In the genomic region with DNA sequence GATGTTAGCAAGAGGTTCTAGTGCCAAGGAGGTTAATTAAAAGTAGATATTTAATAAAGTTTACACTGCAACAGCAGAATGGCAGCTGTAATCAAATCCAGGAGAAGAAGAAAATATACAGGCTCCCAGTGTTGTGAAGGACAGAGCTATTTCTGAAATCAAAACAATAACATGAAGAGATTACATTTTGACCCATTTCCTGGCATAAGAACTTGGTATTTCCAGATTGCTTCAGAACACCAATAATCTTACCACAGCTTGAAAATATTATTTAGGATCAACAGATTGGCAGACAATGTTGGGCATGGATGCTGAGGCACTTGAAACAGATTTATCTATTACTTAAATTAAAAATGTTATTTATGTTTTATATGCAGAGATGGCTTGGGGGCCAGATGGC, we compare ENCODE assay signal across 21 cellular contexts.
A peak's percentile ranks its signal among the peaks of the same experiment; 100 is the strongest.
DNase-seq lines count a peak whose midpoint lies in the region; ATAC-seq, FAIRE-seq and TF ChIP-seq lines count a peak whose summit lies in the region.
"Had no signal": no experiment of that assay in that cellular context is flagged by ENCODE, and none has a peak within 500 bp of the region (broad histone marks: within the 10 kb centered on the region; RNA-seq: fewer than 3 reads in every experiment).

No MANE protein-coding gene starts in this region.

- H3K79me1 ChIP-seq in IMR-90 (ENCODE audit: low read depth in 1 of 2, low read length in 2 of 2): 0 out of 4 replicates have a peak, but pooled peaks cover 3 to 4% of the 10 kb centered on the region in 2 experiments

- no peak for ATAC-seq in A549
- no peak for ATAC-seq in IMR-90 (ENCODE audit: low read depth)
- no peak for ATAC-seq in GM19035 (IDR thresholded peaks at IDR 0.05; ENCODE audit: unreplicated experiment)
- ATAC-seq in Right ventricle myocardium inferior: no peak
- ATAC-seq in omental fat pad (ENCODE audit: low FRiP score): no peak

- H3K27ac ChIP-seq in A549 (no peak overlapping the region), IMR-90 (ENCODE audit: insufficient read depth, low read length) (peak overlapping the region; percentile 93; the same call in 1 of the 2 replicates)
- H3K27ac ChIP-seq: HL-60 had no signal

- in situ Hi-C loops in IMR-90 (cut with MboI; ENCODE audit: low sequenced_read_pairs): loop anchor here (10.0 kb wide), 1 partner anchor 150 kb away; no protein-coding TSS in a partner anchor
- in situ Hi-C loops in G401 (cut with HindIII; ENCODE audit: low sequenced_read_pairs): no loop called here

- no peak overlapping the region for H2AFZ ChIP-seq in IMR-90 (replicated peaks; ENCODE audit: low read length, poor library complexity)

- H3K9me3 ChIP-seq in A549: peaks cover 5% of the 10 kb centered on the region; the same call in 2 of the 3 replicates
- H3K9me3 ChIP-seq in IMR-90 (ENCODE audit: control insufficient read depth, insufficient read depth, low read length): no peaks in the 10 kb centered on the region

- peak overlapping the region; percentile 91; the same call in 1 of the 2 replicates for H2BK20ac ChIP-seq in IMR-90 (ENCODE audit: low read depth, low read length)

- H4K20me1 ChIP-seq in IMR-90 (ENCODE audit: insufficient read depth, low read length): no peaks in the 10 kb centered on the region

- H2AK5ac ChIP-seq in IMR-90 (ENCODE audit: low read depth, low read length): no peak overlapping the region

- no peak for TF ChIP-seq CTCF in A549 (IDR thresholded peaks at IDR 0.05)
- no peak for TF ChIP-seq CTCF in IMR-90 (conservative IDR thresholded peaks at IDR 0.05; ENCODE audit: low read depth, low read length)
- no peak for TF ChIP-seq CTCF in cardiac fibroblast (IDR thresholded peaks at IDR 0.05; ENCODE audit: low read depth, low read length)
- no peak for TF ChIP-seq CTCF in fibroblast of the aortic adventitia (IDR thresholded peaks at IDR 0.05; ENCODE audit: insufficient read depth, low read length)
- TF ChIP-seq CTCF in omental fat pad (IDR thresholded peaks at IDR 0.05): no peak

- peak overlapping the region; percentile 93 for H2BK5ac ChIP-seq in IMR-90 (ENCODE audit: low read depth, low read length, poor library complexity, severe bottlenecking)

- peak overlapping the region; percentile 91 for H2BK120ac ChIP-seq in IMR-90 (ENCODE audit: low read depth, low read length)

- intact Hi-C loops in IMR-90 (cut with micrococcal nuclease) (no loop called here), Right ventricle myocardium inferior (cut with DNase I) (no loop called here)

- no peak for TF ChIP-seq RAD21 in A549 (conservative IDR thresholded peaks at IDR 0.05 in 1 of 2, IDR thresholded peaks at IDR 0.05 in 1 of 2)
- no peak for TF ChIP-seq RAD21 in IMR-90 (IDR thresholded peaks at IDR 0.05; ENCODE audit: low read length)

- DNase-seq in A549 (ENCODE audit: low read depth in 1 of 2, low spot score in 1 of 2) (no peak), IMR-90 (no peak), cardiac fibroblast (ENCODE audit: low read depth in 2 of 2) (peak; percentile 29 to 41), fibroblast of the aortic adventitia (ENCODE audit: low read depth) (peak; percentile 57), Right ventricle myocardium inferior (ENCODE audit: missing footprints) (no peak), omental fat pad (ENCODE audit: low spot score) (no peak), G401 (ENCODE audit: low spot score) (no peak)
- DNase-seq: C1 segment of cervical spinal cord, DND-41, GDM1, H9, Karpas-422, MM.1S, NCI-H1105, NCI-H2081, NCI-H774, Right ventricle myocardium superior had no signal

- peak overlapping the region; percentile 80; the same call in 1 of the 2 replicates for H3K56ac ChIP-seq in IMR-90 (ENCODE audit: extremely low read depth, insufficient read depth, low read length)

- H4K5ac ChIP-seq in IMR-90 (ENCODE audit: low read depth, low read length): peak overlapping the region; percentile 100; the same call in 1 of the 2 replicates

- peak overlapping the region; percentile 100 for H3K18ac ChIP-seq in IMR-90 (ENCODE audit: low read depth, low read length)

- no peaks in the 10 kb centered on the region; the same call in 1 of the 2 replicates for H3K9me1 ChIP-seq in IMR-90 (ENCODE audit: insufficient read depth, low read length)

- dilution Hi-C loops in IMR-90 (cut with HindIII; ENCODE audit: low sequenced_read_pairs, unreplicated experiment): no loop called here

- CTCF ChIA-PET in A549 (lab: Yijun Ruan, JAX) (interaction anchor here (2.7 kb wide), 1 partner anchor 1623 kb away, joined by 6 read pairs; no protein-coding TSS in a partner anchor), IMR-90 (lab: Yijun Ruan, JAX) (no interaction called here)

- peak overlapping the region; percentile 99 for H4K91ac ChIP-seq in IMR-90 (ENCODE audit: insufficient read depth, low read depth, low read length)

- peak overlapping the region; percentile 99; the same call in 2 of the 3 replicates for H2BK15ac ChIP-seq in IMR-90 (ENCODE audit: low read depth, low read length)

- peak overlapping the region; percentile 91 to 94 for H4K8ac ChIP-seq in IMR-90 (ENCODE audit: low read depth in 2 of 2, low read length in 2 of 2)

- POLR2A ChIA-PET in A549 (lab: Yijun Ruan, JAX) (no interaction called here), IMR-90 (lab: Charles Lee; ENCODE audit: unreplicated experiment) (no interaction called here)

- no peaks in the 10 kb centered on the region for H3K27me3 ChIP-seq in IMR-90 (ENCODE audit: control insufficient read depth, insufficient read depth, low read length)

- peak overlapping the region; percentile 88; the same call in 1 of the 2 replicates for H3K23ac ChIP-seq in IMR-90 (ENCODE audit: low read depth, low read length)

- peak overlapping the region; percentile 87; the same call in 1 of the 2 replicates for H3K14ac ChIP-seq in IMR-90 (replicated peaks; ENCODE audit: low read depth, low read length)

- H3K4me2 ChIP-seq in A549 (no peak overlapping the region), IMR-90 (ENCODE audit: low read depth, low read length) (no peak overlapping the region)

- no peak overlapping the region for H3K4me3 ChIP-seq in A549
- no peak overlapping the region for H3K4me3 ChIP-seq in IMR-90 (ENCODE audit: insufficient read depth, low read depth, low read length)
- H3K4me3 ChIP-seq in cardiac fibroblast (replicated peaks in 1 of 2; ENCODE audit: low read depth in 2 of 2, low read length in 2 of 2): no peak overlapping the region
- H3K4me3 ChIP-seq in fibroblast of the aortic adventitia (ENCODE audit: low read depth, low read length): no peak overlapping the region

- H3K4me1 ChIP-seq in A549 (peaks cover 16% of the 10 kb centered on the region), IMR-90 (ENCODE audit: control insufficient read depth, insufficient read depth, low read length) (peaks cover 20% of the 10 kb centered on the region)

- H3K36me3 ChIP-seq in IMR-90 (ENCODE audit: control insufficient read depth, insufficient read depth, low read length): no peaks in the 10 kb centered on the region; the same call in 1 of the 2 replicates

- FAIRE-seq in A549 (lab: Jason Lieb, UNC): peak; percentile 39
- FAIRE-seq: A204.1, RCC 7860 had no signal

- H3K9ac ChIP-seq in IMR-90 (ENCODE audit: low read depth, low read length): peak overlapping the region; percentile 83; the same call in 1 of the 2 replicates

- TF ChIP-seq POLR2A in A549 (IDR thresholded peaks at IDR 0.05; ENCODE audit: low read length): no peak
- TF ChIP-seq POLR2A in IMR-90 (IDR thresholded peaks at IDR 0.05; ENCODE audit: low read depth, low read length): no peak

- no peak overlapping the region for H2AK9ac ChIP-seq in IMR-90 (replicated peaks; ENCODE audit: low read depth, low read length, poor library complexity)

- peak overlapping the region; percentile 77; the same call in 1 of the 2 replicates for H3K4ac ChIP-seq in IMR-90 (ENCODE audit: low read depth, low read length)

- no peak for TF ChIP-seq EP300 in A549 (IDR thresholded peaks at IDR 0.05)

- no TSS peak for BruUV-seq in IMR-90 (replicated peaks; lab: Mats Ljungman, UMichigan)

TF ChIP-seq in A549, 52 proteins besides CTCF, POLR2A, EP300 and RAD21 (continues in another document):
- no peak for TF ChIP-seq HEYL (CRISPR knock-in tag; IDR thresholded peaks at IDR 0.05)
- TF ChIP-seq FOSL2 (IDR thresholded peaks at IDR 0.05): no peak
- no peak for TF ChIP-seq FOSL2 (CRISPR knock-in tag; IDR thresholded peaks at IDR 0.05)
- no peak for TF ChIP-seq ZNF302 (CRISPR knock-in tag; IDR thresholded peaks at IDR 0.05)
- TF ChIP-seq HOXB5 (CRISPR knock-in tag; IDR thresholded peaks at IDR 0.05): no peak
- TF ChIP-seq MAZ (IDR thresholded peaks at IDR 0.05; ENCODE audit: borderline replicate concordance, low read depth, low read length): no peak
- no peak for TF ChIP-seq RARB (CRISPR knock-in tag; IDR thresholded peaks at IDR 0.05)

TF ChIP-seq in IMR-90, 13 proteins besides CTCF, POLR2A, EP300 and RAD21 (continues in another document):
- no peak for TF ChIP-seq BHLHE40 (IDR thresholded peaks at IDR 0.05; ENCODE audit: low read depth, low read length)
- TF ChIP-seq NFE2L2 (IDR thresholded peaks at IDR 0.05; ENCODE audit: low read depth, low read length): no peak
- no peak for TF ChIP-seq MAFK (IDR thresholded peaks at IDR 0.05; ENCODE audit: low read depth, low read length)
- no peak for TF ChIP-seq FOS (IDR thresholded peaks at IDR 0.05; ENCODE audit: low read depth, low read length)
- TF ChIP-seq, protein P1, sequence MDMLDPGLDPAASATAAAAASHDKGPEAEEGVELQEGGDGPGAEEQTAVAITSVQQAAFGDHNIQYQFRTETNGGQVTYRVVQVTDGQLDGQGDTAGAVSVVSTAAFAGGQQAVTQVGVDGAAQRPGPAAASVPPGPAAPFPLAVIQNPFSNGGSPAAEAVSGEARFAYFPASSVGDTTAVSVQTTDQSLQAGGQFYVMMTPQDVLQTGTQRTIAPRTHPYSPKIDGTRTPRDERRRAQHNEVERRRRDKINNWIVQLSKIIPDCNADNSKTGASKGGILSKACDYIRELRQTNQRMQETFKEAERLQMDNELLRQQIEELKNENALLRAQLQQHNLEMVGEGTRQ (IDR thresholded peaks at IDR 0.05; ENCODE audit: low read depth, low read length): no peak
- TF ChIP-seq, protein P2, sequence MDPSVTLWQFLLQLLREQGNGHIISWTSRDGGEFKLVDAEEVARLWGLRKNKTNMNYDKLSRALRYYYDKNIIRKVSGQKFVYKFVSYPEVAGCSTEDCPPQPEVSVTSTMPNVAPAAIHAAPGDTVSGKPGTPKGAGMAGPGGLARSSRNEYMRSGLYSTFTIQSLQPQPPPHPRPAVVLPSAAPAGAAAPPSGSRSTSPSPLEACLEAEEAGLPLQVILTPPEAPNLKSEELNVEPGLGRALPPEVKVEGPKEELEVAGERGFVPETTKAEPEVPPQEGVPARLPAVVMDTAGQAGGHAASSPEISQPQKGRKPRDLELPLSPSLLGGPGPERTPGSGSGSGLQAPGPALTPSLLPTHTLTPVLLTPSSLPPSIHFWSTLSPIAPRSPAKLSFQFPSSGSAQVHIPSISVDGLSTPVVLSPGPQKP (IDR thresholded peaks at IDR 0.05; ENCODE audit: borderline replicate concordance, low read depth, low read length): no peak
- no peak for TF ChIP-seq MXI1 (IDR thresholded peaks at IDR 0.05; ENCODE audit: borderline replicate concordance, low read depth, low read length)
- TF ChIP-seq SMC3 (IDR thresholded peaks at IDR 0.05; ENCODE audit: low read depth, low read length): no peak
- no peak for TF ChIP-seq RFX5 (IDR thresholded peaks at IDR 0.05; ENCODE audit: low read depth, low read length)
- TF ChIP-seq RCOR1 (IDR thresholded peaks at IDR 0.05; ENCODE audit: insufficient replicate concordance, low read length): no peak
- TF ChIP-seq CHD1 (IDR thresholded peaks at IDR 0.05; ENCODE audit: low read depth, low read length): no peak

Comparison
In these comparisons a context has a peak if more than half of its experiments do, and no peak if none do; other contexts are left out.
1. DNase-seq: peak in cardiac fibroblast (2 of 2) and fibroblast of the aortic adventitia (single experiment); none in A549 (0 of 2), IMR-90 (single experiment), Right ventricle myocardium inferior (single experiment), omental fat pad (single experiment) and G401 (single experiment).